11 cellular contexts compared by ENCODE assay signal in the genomic region with DNA sequence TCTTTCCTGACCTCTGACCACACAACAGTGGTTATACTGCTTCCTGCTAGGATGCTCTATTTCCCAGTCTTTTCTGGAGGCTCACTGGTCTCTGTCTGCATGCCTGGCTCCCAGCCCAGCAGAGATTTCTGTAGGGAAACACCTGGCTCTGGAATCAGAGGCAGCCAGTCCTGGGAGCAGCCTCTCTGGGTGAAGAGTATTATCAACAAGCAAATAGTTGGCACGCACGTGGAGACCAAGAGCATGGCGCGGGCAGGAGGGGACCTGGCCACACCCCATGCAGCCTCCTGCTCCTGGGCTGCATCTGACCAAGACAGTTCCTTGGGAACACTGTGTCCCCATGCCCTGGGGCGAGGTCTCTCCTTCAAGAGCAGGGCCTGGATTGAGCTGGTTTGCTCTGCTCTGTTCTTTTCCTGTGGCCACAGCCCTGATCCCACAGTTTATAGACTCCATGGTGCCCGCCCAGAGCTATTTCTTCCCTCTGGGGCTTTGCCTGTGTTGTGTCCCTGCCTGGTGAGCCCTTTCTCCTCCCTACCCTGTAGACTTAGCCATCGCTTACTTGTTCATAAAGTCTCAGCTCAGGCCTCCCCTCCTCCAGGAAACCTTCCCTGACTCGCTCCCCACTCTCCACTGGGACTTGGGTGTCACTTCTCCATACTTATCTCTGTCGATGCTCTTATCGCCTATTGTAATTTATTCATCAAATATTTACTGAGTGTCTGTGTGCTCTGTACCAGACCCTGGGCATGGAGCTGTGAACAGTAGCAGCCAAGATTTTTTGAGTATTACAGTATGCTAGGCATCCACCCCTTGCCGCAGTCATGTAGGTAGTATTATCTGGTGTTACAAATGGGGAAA.
DNase-seq lines count a peak whose midpoint lies in the region; ATAC-seq, FAIRE-seq and TF ChIP-seq lines count a peak whose summit lies in the region.
"Had no signal": no experiment of that assay in that cellular context is flagged by ENCODE, and none has a peak within 500 bp of the region (broad histone marks: within the 10 kb centered on the region; RNA-seq: fewer than 3 reads in every experiment).

No MANE protein-coding gene starts in this region.

- H3K4me2 ChIP-seq in parathyroid adenoma (ENCODE audit: low read length) = no peak overlapping the region
- H3K4me2 ChIP-seq: BLaER1 treated with 17β-estradiol and CSF1 and Interleukin-3, amounts not matched to agents 10 nM and 100 nM had no signal

- no peaks in the 10 kb centered on the region for H3K27me3 Mint-ChIP-seq in activated T-cell treated with anti-CD3 and anti-CD28 coated beads, Interleukin-2, amount 50 U/mL, for 72 hours (ENCODE audit: low read depth)
- H3K27me3 Mint-ChIP-seq in type B pancreatic cell = peaks cover 8% of the 10 kb centered on the region

- no peaks in the 10 kb centered on the region for H3K4me1 ChIP-seq in parathyroid adenoma

- H3K27ac Mint-ChIP-seq in activated T-cell treated with anti-CD3 and anti-CD28 coated beads, Interleukin-2, amount 50 U/mL, for 72 hours = no peak overlapping the region
- no peak overlapping the region for H3K27ac Mint-ChIP-seq in type B pancreatic cell

- no peak for FAIRE-seq in GM19239 (lab: Jason Lieb, UNC)

- no peaks in the 10 kb centered on the region for H3K9me3 Mint-ChIP-seq in activated T-cell treated with anti-CD3 and anti-CD28 coated beads, Interleukin-2, amount 50 U/mL, for 72 hours
- H3K9me3 Mint-ChIP-seq in type B pancreatic cell = no peaks in the 10 kb centered on the region
- H3K9me3 Mint-ChIP-seq: central memory CD8-positive, alpha-beta T cell had no signal

- H3K79me2 ChIP-seq in parathyroid adenoma = no peaks in the 10 kb centered on the region

- no peak overlapping the region for H3K4me3 ChIP-seq in parathyroid adenoma (ENCODE audit: low read depth, low read length)
- H3K4me3 ChIP-seq: BLaER1 treated with 17β-estradiol and CSF1 and Interleukin-3, amounts not matched to agents 10 nM and 100 nM had no signal

- no peak for TF ChIP-seq CTCF in parathyroid adenoma (IDR thresholded peaks at IDR 0.05)
- no peak for TF ChIP-seq CTCF in type B pancreatic cell (conservative IDR thresholded peaks at IDR 0.05)

- ATAC-seq in esophagus mucosa (peak; percentile 63), HG03159 (IDR thresholded peaks at IDR 0.05; ENCODE audit: unreplicated experiment) (no peak)
- ATAC-seq in activated T-cell treated with anti-CD3 and anti-CD28 coated beads, Interleukin-2, amount 50 U/mL, for 72 hours (replicated peaks in 1 of 2) = no peak

- H3K36me3 Mint-ChIP-seq in activated T-cell treated with anti-CD3 and anti-CD28 coated beads, Interleukin-2, amount 50 U/mL, for 72 hours (ENCODE audit: insufficient read depth in 2 of 2) = no peaks in the 10 kb centered on the region
- no peaks in the 10 kb centered on the region for H3K36me3 Mint-ChIP-seq in type B pancreatic cell

- no peak overlapping the region for H3K4me3 Mint-ChIP-seq in activated T-cell treated with anti-CD3 and anti-CD28 coated beads, Interleukin-2, amount 50 U/mL, for 72 hours
- no peak overlapping the region for H3K4me3 Mint-ChIP-seq in type B pancreatic cell
- H3K4me3 Mint-ChIP-seq: central memory CD8-positive, alpha-beta T cell had no signal

- no peaks in the 10 kb centered on the region for H3K9me3 ChIP-seq in parathyroid adenoma (ENCODE audit: control insufficient read depth, low read length)
- H3K9me3 ChIP-seq: BLaER1 treated with 17β-estradiol and CSF1 and Interleukin-3, amounts not matched to agents 10 nM and 100 nM had no signal

- no peaks in the 10 kb centered on the region for H3K36me3 ChIP-seq in parathyroid adenoma (ENCODE audit: control insufficient read depth, insufficient read depth, low read length)
- H3K36me3 ChIP-seq: BLaER1 treated with 17β-estradiol and CSF1 and Interleukin-3, amounts not matched to agents 10 nM and 100 nM had no signal

- peak overlapping the region; percentile 12 for H2AFZ ChIP-seq in parathyroid adenoma

- H3K27ac ChIP-seq in parathyroid adenoma = no peak overlapping the region

- DNase-seq in DMS153 (lab: John Stamatoyannopoulos, UW) = peak; percentile 94
- DNase-seq in NCI-H226 = peak; percentile 47
- DNase-seq in activated T-cell treated with anti-CD3 and anti-CD28 coated beads, Interleukin-2, amount 50 U/mL, for 72 hours = no peak
- no peak for DNase-seq in type B pancreatic cell (ENCODE audit: extremely low spot score, unreplicated experiment)
- no peak for DNase-seq in GM19239 (ENCODE audit: insufficient read length, low spot score)
- DNase-seq: activated T-cell treated with anti-CD3 and anti-CD28 coated beads for 4 hours had no signal

- H3K27me3 ChIP-seq in parathyroid adenoma (ENCODE audit: control insufficient read depth, insufficient read depth, low read length) = no peaks in the 10 kb centered on the region
- H3K27me3 ChIP-seq: BLaER1 treated with 17β-estradiol and CSF1 and Interleukin-3, amounts not matched to agents 10 nM and 100 nM had no signal

- no peak overlapping the region for H3K9ac ChIP-seq in parathyroid adenoma
- H3K9ac ChIP-seq: BLaER1 treated with 17β-estradiol and CSF1 and Interleukin-3, amounts not matched to agents 10 nM and 100 nM had no signal

- H3K4me1 Mint-ChIP-seq in activated T-cell treated with anti-CD3 and anti-CD28 coated beads, Interleukin-2, amount 50 U/mL, for 72 hours (ENCODE audit: low read depth) = peaks cover 10% of the 10 kb centered on the region
- no peaks in the 10 kb centered on the region for H3K4me1 Mint-ChIP-seq in type B pancreatic cell (ENCODE audit: unreplicated experiment)

Comparison
In these comparisons a context has a peak if more than half of its experiments do, and no peak if none do; other contexts are left out.
1. DNase-seq: peak in DMS153 (single experiment) and NCI-H226 (single experiment); none in activated T-cell treated with anti-CD3 and anti-CD28 coated beads, Interleukin-2, amount 50 U/mL, for 72 hours (0 of 2), type B pancreatic cell (single experiment) and GM19239 (single experiment).